Comparison of ENCODE assay signal across 14 cellular contexts in the genomic region with DNA sequence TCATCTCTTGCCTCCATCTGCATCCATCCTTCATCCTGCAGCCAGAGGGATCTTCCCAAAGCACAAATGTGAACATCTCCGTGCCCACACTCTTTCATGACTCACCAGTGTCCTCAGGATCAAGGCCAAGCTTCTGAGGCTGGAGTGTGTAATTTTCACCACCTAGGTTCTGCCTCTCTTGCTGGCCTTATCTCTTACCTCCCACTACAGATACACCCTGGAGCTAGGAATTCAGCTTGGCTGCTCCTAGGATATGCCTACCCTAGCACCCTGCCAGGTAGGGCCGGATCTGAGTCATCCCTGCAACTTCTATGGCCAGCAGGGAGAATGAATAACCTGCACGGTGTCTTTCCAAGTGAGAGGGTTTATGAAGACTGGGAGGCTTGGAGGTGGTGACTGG.
"Had no signal": no experiment of that assay in that cellular context is flagged by ENCODE, and none has a peak within 500 bp of the region (broad histone marks: within the 10 kb centered on the region; RNA-seq: fewer than 3 reads in every experiment).

No MANE protein-coding gene starts in this region.

- DNase-seq: activated CD4-positive, alpha-beta memory T cell treated with anti-CD3 and anti-CD28 coated beads for 36 hours; activated CD4-positive, alpha-beta T cell treated with anti-CD3 and anti-CD28 coated beads for 1 hour; activated gamma-delta T cell treated with Interleukin-2 at 50 U/mL for 16 hours; activated naive CD8-positive, alpha-beta T cell treated with anti-CD3 and anti-CD28 coated beads for 36 hours; activated T-cell treated with anti-CD3 and anti-CD28 coated beads, Interleukin-2, amount 50 U/mL, for 48 hours; brain microvascular endothelial cell; dermis blood vessel endothelial cell; glutamatergic neuron; left ventricle myocardium superior; ovary; stimulated activated CD4-positive, alpha-beta T cell treated with anti-CD3 and anti-CD28 coated beads, Interleukin-4, amount 100 ng/mL, for 4 hours; stimulated activated naive CD8-positive, alpha-beta T cell treated with anti-CD3 and anti-CD28 coated beads, Interleukin-15, amount 100 ng/mL, for 72 hours; testis had no signal

- H3K27ac ChIP-seq: brain microvascular endothelial cell, ovary, testis had no signal

- H3K9me3 Mint-ChIP-seq: activated CD4-positive, alpha-beta memory T cell treated with anti-CD3 and anti-CD28 coated beads for 36 hours; activated naive CD8-positive, alpha-beta T cell treated with anti-CD3 and anti-CD28 coated beads for 36 hours; neural crest cell; stimulated activated naive CD8-positive, alpha-beta T cell treated with anti-CD3 and anti-CD28 coated beads, Interleukin-15, amount 100 ng/mL, for 72 hours had no signal

- H3K27ac Mint-ChIP-seq: activated CD4-positive, alpha-beta memory T cell treated with anti-CD3 and anti-CD28 coated beads for 36 hours; activated naive CD8-positive, alpha-beta T cell treated with anti-CD3 and anti-CD28 coated beads for 36 hours; stimulated activated naive CD8-positive, alpha-beta T cell treated with anti-CD3 and anti-CD28 coated beads, Interleukin-15, amount 100 ng/mL, for 72 hours had no signal

- H3K36me3 ChIP-seq: brain microvascular endothelial cell, ovary had no signal

- H3K9me3 ChIP-seq: ovary, testis had no signal

- H3K4me1 Mint-ChIP-seq: activated naive CD8-positive, alpha-beta T cell treated with anti-CD3 and anti-CD28 coated beads for 36 hours; neural crest cell; stimulated activated naive CD8-positive, alpha-beta T cell treated with anti-CD3 and anti-CD28 coated beads, Interleukin-15, amount 100 ng/mL, for 72 hours had no signal

- H3K4me3 Mint-ChIP-seq: activated CD4-positive, alpha-beta memory T cell treated with anti-CD3 and anti-CD28 coated beads for 36 hours; activated naive CD8-positive, alpha-beta T cell treated with anti-CD3 and anti-CD28 coated beads for 36 hours; neural crest cell; stimulated activated naive CD8-positive, alpha-beta T cell treated with anti-CD3 and anti-CD28 coated beads, Interleukin-15, amount 100 ng/mL, for 72 hours had no signal

- H3K27me3 ChIP-seq: brain microvascular endothelial cell, ovary, testis had no signal

- H3K4me3 ChIP-seq: ovary, testis had no signal

- H3K36me3 Mint-ChIP-seq: activated CD4-positive, alpha-beta memory T cell treated with anti-CD3 and anti-CD28 coated beads for 36 hours; activated naive CD8-positive, alpha-beta T cell treated with anti-CD3 and anti-CD28 coated beads for 36 hours had no signal

- H3K4me1 ChIP-seq: testis had no signal
